In genomic region chr7:23022258-23022745, GRCh38 we compare ENCODE assay signal across 12 cellular contexts. TPM values are rescaled to one million over a fixed set of nuclear protein-coding genes. Genes with fewer than 3 reads are reported as not detected.
A peak's percentile ranks its signal among the peaks of the same experiment; 100 is the strongest.
DNase-seq lines count a peak whose midpoint lies in the region; TF ChIP-seq lines count a peak whose summit lies in the region.
"Had no signal": no experiment of that assay in that cellular context is flagged by ENCODE, and none has a peak within 500 bp of the region (broad histone marks: within the 10 kb centered on the region; RNA-seq: fewer than 3 reads in every experiment).

No MANE protein-coding gene starts in this region.

- H3K27ac ChIP-seq in PC-9 = no peak overlapping the region; the same call in 1 of the 2 replicates
- no peak overlapping the region for H3K27ac ChIP-seq in CD4-positive, alpha-beta memory T cell (ENCODE audit: low read depth, low read length)
- H3K27ac ChIP-seq: testis had no signal

- no peaks in the 10 kb centered on the region for H3K9me2 ChIP-seq in PC-9 (ENCODE audit: insufficient read depth)

- peaks cover 8% of the 10 kb centered on the region; the same call in 1 of the 2 replicates for H3K9me3 ChIP-seq in PC-9 (ENCODE audit: insufficient read depth, low read depth)
- no peaks in the 10 kb centered on the region for H3K9me3 ChIP-seq in CD4-positive, alpha-beta memory T cell (ENCODE audit: control insufficient read depth in 1 of 2, low read length in 2 of 2)
- H3K9me3 ChIP-seq: mucosa of descending colon, testis had no signal

- H3K27me3 Mint-ChIP-seq in osteocyte (ENCODE audit: unreplicated experiment) = no peaks in the 10 kb centered on the region
- H3K27me3 Mint-ChIP-seq in immature natural killer cell (ENCODE audit: low read depth in 3 of 3) = peaks cover 6 to 13% (median 9%) of the 10 kb centered on the region in 3 donors
- peaks cover 0 to 2% of the 10 kb centered on the region in 2 donors for H3K27me3 Mint-ChIP-seq in CD4-positive, alpha-beta memory T cell

- no peak overlapping the region for H3K4me2 ChIP-seq in PC-9

- H3K9me3 Mint-ChIP-seq in osteocyte (ENCODE audit: unreplicated experiment) (no peaks in the 10 kb centered on the region), immature natural killer cell (no peaks in the 10 kb centered on the region)
- no peaks in the 10 kb centered on the region for H3K9me3 Mint-ChIP-seq in CD4-positive, alpha-beta memory T cell

- H3F3A ChIP-seq in PC-9 (ENCODE audit: insufficient read depth, low read depth) = peaks cover 17% of the 10 kb centered on the region; the same call in 1 of the 2 replicates

- no peak overlapping the region for H2AFZ ChIP-seq in PC-9

- H3K4me1 Mint-ChIP-seq in osteocyte (ENCODE audit: unreplicated experiment) (peaks cover 33% of the 10 kb centered on the region), immature natural killer cell (no peaks in the 10 kb centered on the region)
- H3K4me1 Mint-ChIP-seq in CD4-positive, alpha-beta memory T cell = peaks cover 12 to 19% (median 15%) of the 10 kb centered on the region in 4 donors

- peak; percentile 90 for DNase-seq in EL
- DNase-seq in PC-9 = peak in 1 of 2 experiments; percentile 39
- DNase-seq in fibroblast of gingiva (ENCODE audit: low read depth) = peak; percentile 68
- DNase-seq in osteocyte (ENCODE audit: extremely low spot score, unreplicated experiment) = no peak
- DNase-seq in immature natural killer cell = no peak
- no peak for DNase-seq in T-helper 9 cell
- DNase-seq in OCI-M1 (lab: John Stamatoyannopoulos, UW) = no peak
- no peak for DNase-seq in CD4-positive, alpha-beta memory T cell
- DNase-seq: mucosa of descending colon; NCI-H774; stimulated activated CD4-positive, alpha-beta T cell treated with anti-CD3 and anti-CD28 coated beads, Interleukin-2, amount 100 ng/mL, for 24 hours; testis had no signal

- peaks cover 21% of the 10 kb centered on the region for H3K4me1 ChIP-seq in PC-9 (replicated peaks; ENCODE audit: insufficient read depth)
- H3K4me1 ChIP-seq in CD4-positive, alpha-beta memory T cell (ENCODE audit: insufficient read depth, low read length) = peaks cover 18% of the 10 kb centered on the region
- H3K4me1 ChIP-seq: testis had no signal

- no peaks in the 10 kb centered on the region for H3K36me3 ChIP-seq in PC-9 (ENCODE audit: low read depth)
- H3K36me3 ChIP-seq in CD4-positive, alpha-beta memory T cell (ENCODE audit: insufficient read depth, low read length) = no peaks in the 10 kb centered on the region

- POLR2A ChIA-PET in PC-9 (lab: Charles Lee; ENCODE audit: unreplicated experiment) = no interaction called here
- POLR2A ChIA-PET in CD4-positive, alpha-beta memory T cell (lab: Charles Lee; ENCODE audit: partially characterized antibody) = no interaction called here

- H3K27ac Mint-ChIP-seq in osteocyte (ENCODE audit: unreplicated experiment) (peak overlapping the region; percentile 83), immature natural killer cell (no peak overlapping the region)
- peak overlapping the region in 1 of 7 donors; percentile 6 for H3K27ac Mint-ChIP-seq in CD4-positive, alpha-beta memory T cell

- TF ChIP-seq CTCF in PC-9 (conservative IDR thresholded peaks at IDR 0.05) = no peak
- TF ChIP-seq CTCF in osteocyte (IDR thresholded peaks at IDR 0.05) = no peak

- H3K4me3 Mint-ChIP-seq in osteocyte (ENCODE audit: unreplicated experiment) = peak overlapping the region; percentile 26
- no peak overlapping the region for H3K4me3 Mint-ChIP-seq in immature natural killer cell
- no peak overlapping the region for H3K4me3 Mint-ChIP-seq in CD4-positive, alpha-beta memory T cell

- H3K27me3 ChIP-seq in PC-9 (ENCODE audit: insufficient read depth, low read depth) = no peaks in the 10 kb centered on the region
- no peaks in the 10 kb centered on the region for H3K27me3 ChIP-seq in CD4-positive, alpha-beta memory T cell (ENCODE audit: insufficient read depth, low read length)
- H3K27me3 ChIP-seq: testis had no signal

- intact Hi-C loops in PC-9 (cut with micrococcal nuclease; ENCODE audit: unreplicated experiment) = no loop called here
- intact Hi-C loops in CD4-positive, alpha-beta memory T cell (cut with micrococcal nuclease) = no loop called here

- no peak overlapping the region for H3K4me3 ChIP-seq in PC-9
- no peak overlapping the region for H3K4me3 ChIP-seq in CD4-positive, alpha-beta memory T cell (ENCODE audit: low read length in 2 of 2)
- H3K4me3 ChIP-seq: mucosa of descending colon, testis had no signal

- H3K36me3 Mint-ChIP-seq in osteocyte (ENCODE audit: unreplicated experiment) = no peaks in the 10 kb centered on the region
- no peaks in the 10 kb centered on the region for H3K36me3 Mint-ChIP-seq in immature natural killer cell
- H3K36me3 Mint-ChIP-seq in CD4-positive, alpha-beta memory T cell = no peaks in the 10 kb centered on the region

- H3K79me2 ChIP-seq in PC-9 (ENCODE audit: low read depth) = no peaks in the 10 kb centered on the region

- CTCF ChIA-PET in PC-9 (lab: Charles Lee) = no interaction called here
- CTCF ChIA-PET in CD4-positive, alpha-beta memory T cell (lab: Charles Lee; ENCODE audit: partially characterized antibody) = no interaction called here

- TSS peak; percentile 29 for BruUV-seq in PC-9 (replicated peaks; lab: Mats Ljungman, UMichigan)

- H4K20me1 ChIP-seq in PC-9 (ENCODE audit: insufficient read depth) = no peaks in the 10 kb centered on the region

RNA-seq across cellular contexts. Expression of gene HYCC1, which starts 8.4 kb away (rescaled TPM):
- 25.1 and 28.2 TPM in 2 replicates for total RNA-seq in PC-9 (2021)
- 52.3 and 56.9 TPM in 2 replicates for total RNA-seq in osteocyte
- 10 to 100 TPM in 2 of 3 donors, 1 to 10 TPM in 1; 8.9 to 20.5 (median 15.4) TPM for polyA plus RNA-seq in immature natural killer cell
- total RNA-seq in CD4-positive, alpha-beta memory T cell = 10 to 100 TPM; 16.2 to 19.6 TPM
- 10 to 100 TPM; 11.1 to 18.9 TPM for polyA plus RNA-seq in CD4-positive, alpha-beta memory T cell

Comparison
In these comparisons a context has a peak if more than half of its experiments do, and no peak if none do; other contexts are left out.
1. DNase-seq: peak in EL (single experiment) and fibroblast of gingiva (single experiment); none in osteocyte (single experiment), immature natural killer cell (0 of 3), T-helper 9 cell (single experiment), OCI-M1 (single experiment) and CD4-positive, alpha-beta memory T cell (0 of 5).